ENCODE assay signal across 18 cellular contexts in genomic region chr4:42605264-42605663, GRCh38. TPM values are rescaled to one million over a fixed set of nuclear protein-coding genes. Genes with fewer than 3 reads are reported as not detected.
DNase-seq lines count a peak whose midpoint lies in the region; ATAC-seq lines count a peak whose summit lies in the region.
"Had no signal": no experiment of that assay in that cellular context is flagged by ENCODE, and none has a peak within 500 bp of the region (broad histone marks: within the 10 kb centered on the region; RNA-seq: fewer than 3 reads in every experiment).

No MANE protein-coding gene starts in this region.

- peaks cover 28% of the 10 kb centered on the region for H3K36me3 Mint-ChIP-seq in central memory CD8-positive, alpha-beta T cell (ENCODE audit: insufficient read depth)
- H3K36me3 Mint-ChIP-seq in activated CD4-positive, alpha-beta T cell treated with anti-CD3 and anti-CD28 coated beads, Interleukin-2, amount 10 ng/mL, durations not matched to agents 24 days and 14 days (ENCODE audit: low read depth) = peaks cover 25% of the 10 kb centered on the region

- peak overlapping the region; percentile 3 for H3K27ac Mint-ChIP-seq in central memory CD8-positive, alpha-beta T cell (ENCODE audit: low read depth)
- H3K27ac Mint-ChIP-seq in activated CD4-positive, alpha-beta T cell treated with anti-CD3 and anti-CD28 coated beads, Interleukin-2, amount 10 ng/mL, durations not matched to agents 24 days and 14 days = no peak overlapping the region
- H3K27ac Mint-ChIP-seq: B cell; CD4-positive, alpha-beta T cell had no signal

- intact Hi-C loops in left ventricle myocardium superior (cut with micrococcal nuclease) = no loop called here
- intact Hi-C loops in activated CD4-positive, alpha-beta T cell treated with anti-CD3 and anti-CD28 coated beads, Interleukin-2, amount 10 ng/mL, durations not matched to agents 24 days and 14 days (cut with micrococcal nuclease) = no loop called here

- DNase-seq in NCI-H2171 (lab: John Stamatoyannopoulos, UW) (peak; percentile 0), left ventricle myocardium superior (peak; percentile 23), putamen (ENCODE audit: low spot score) (peak; percentile 62), NCI-H345 (lab: John Stamatoyannopoulos, UW) (no peak), mucosa of gallbladder (ENCODE audit: low spot score) (no peak)
- no peak for DNase-seq in central memory CD8-positive, alpha-beta T cell (ENCODE audit: low spot score in 2 of 2)
- no peak for DNase-seq in activated CD4-positive, alpha-beta T cell treated with anti-CD3 and anti-CD28 coated beads, Interleukin-2, amount 10 ng/mL, durations not matched to agents 24 days and 14 days
- DNase-seq: Calu3; CD4-positive, alpha-beta T cell; DMS79 treated with DMSO at 0.1 percent for 48 hours; KG1; NCI-H1092 treated with DMSO at 0.1 percent for 48 hours; NCI-H1694 treated with DMSO at 0.1 percent for 48 hours; NCI-H524 treated with DMSO at 0.1 percent for 48 hours; OCI-M1; RPMI8226 had no signal

- H3K4me1 Mint-ChIP-seq in central memory CD8-positive, alpha-beta T cell = peaks cover 33% of the 10 kb centered on the region
- peaks cover 18% of the 10 kb centered on the region for H3K4me1 Mint-ChIP-seq in activated CD4-positive, alpha-beta T cell treated with anti-CD3 and anti-CD28 coated beads, Interleukin-2, amount 10 ng/mL, durations not matched to agents 24 days and 14 days

- ATAC-seq in central memory CD8-positive, alpha-beta T cell (replicated peaks; ENCODE audit: extremely low read depth, poor library complexity, severe bottlenecking) = no peak
- ATAC-seq in left ventricle myocardium superior (peak; percentile 93), GM21528 (IDR thresholded peaks at IDR 0.05; ENCODE audit: low FRiP score, unreplicated experiment) (no peak)

- H3K27me3 Mint-ChIP-seq in central memory CD8-positive, alpha-beta T cell = no peaks in the 10 kb centered on the region
- no peaks in the 10 kb centered on the region for H3K27me3 Mint-ChIP-seq in activated CD4-positive, alpha-beta T cell treated with anti-CD3 and anti-CD28 coated beads, Interleukin-2, amount 10 ng/mL, durations not matched to agents 24 days and 14 days
- H3K27me3 Mint-ChIP-seq: B cell; CD4-positive, alpha-beta T cell had no signal

- no peak overlapping the region for H3K4me3 Mint-ChIP-seq in central memory CD8-positive, alpha-beta T cell
- H3K4me3 Mint-ChIP-seq in activated CD4-positive, alpha-beta T cell treated with anti-CD3 and anti-CD28 coated beads, Interleukin-2, amount 10 ng/mL, durations not matched to agents 24 days and 14 days = no peak overlapping the region
- H3K4me3 Mint-ChIP-seq: B cell; CD4-positive, alpha-beta T cell had no signal

- no peaks in the 10 kb centered on the region for H3K9me3 Mint-ChIP-seq in central memory CD8-positive, alpha-beta T cell
- H3K9me3 Mint-ChIP-seq in activated CD4-positive, alpha-beta T cell treated with anti-CD3 and anti-CD28 coated beads, Interleukin-2, amount 10 ng/mL, durations not matched to agents 24 days and 14 days = peaks cover 6% of the 10 kb centered on the region
- H3K9me3 Mint-ChIP-seq: CD4-positive, alpha-beta T cell had no signal

RNA-seq across cellular contexts. Expression of gene ATP8A1, which starts 51.6 kb away (rescaled TPM):
- total RNA-seq in left ventricle myocardium superior = 14.0 TPM
- 5.1 TPM for total RNA-seq in mucosa of gallbladder
- 21.8 and 24.3 TPM in 2 replicates for total RNA-seq in activated CD4-positive, alpha-beta T cell treated with anti-CD3 and anti-CD28 coated beads, Interleukin-2, amount 10 ng/mL, durations not matched to agents 24 days and 14 days

Comparison
In these comparisons a context has a peak if more than half of its experiments do, and no peak if none do; other contexts are left out.
1. DNase-seq: peak in NCI-H2171 (single experiment), left ventricle myocardium superior (single experiment) and putamen (single experiment); none in central memory CD8-positive, alpha-beta T cell (0 of 2), NCI-H345 (single experiment), mucosa of gallbladder (single experiment) and activated CD4-positive, alpha-beta T cell treated with anti-CD3 and anti-CD28 coated beads, Interleukin-2, amount 10 ng/mL, durations not matched to agents 24 days and 14 days (single experiment).